In genomic region chr16:16933861-16934260, GRCh38 we compare ENCODE assay signal across 22 cellular contexts.
"Had no signal": no experiment of that assay in that cellular context is flagged by ENCODE, and none has a peak within 500 bp of the region (broad histone marks: within the 10 kb centered on the region; RNA-seq: fewer than 3 reads in every experiment).

No MANE protein-coding gene starts in this region.

- H3K36me3 ChIP-seq: esophagus muscularis mucosa, gastrocnemius medialis, heart right ventricle, ovary, suprapubic skin, thyroid gland had no signal

- DNase-seq: effector memory CD4-positive, alpha-beta T cell; gastrocnemius medialis; heart right ventricle; hypothalamus; left colon; left ventricle myocardium superior; mammary epithelial cell; mucosa of descending colon; naive thymus-derived CD8-positive, alpha-beta T cell; nucleus accumbens; ovary; right cardiac atrium; stimulated activated CD4-positive, alpha-beta T cell treated with anti-CD3 and anti-CD28 coated beads, Interleukin-4, amount 100 ng/mL, for 1 hour; stimulated activated CD8-positive, alpha-beta memory T cell treated with anti-CD3 and anti-CD28 coated beads, Interleukin-4, amount 100 ng/mL, for 48 hours; stimulated activated naive CD8-positive, alpha-beta T cell treated with anti-CD3 and anti-CD28 coated beads, Interleukin-15, Interleukin-2, amounts not matched to agents 100 U/mL and 50 U/mL, for 24 hours; thyroid gland had no signal

- H3K9me3 ChIP-seq: esophagus muscularis mucosa, gastrocnemius medialis, heart right ventricle, mucosa of descending colon, ovary, suprapubic skin, thyroid gland had no signal

- H3K4me3 Mint-ChIP-seq: naive thymus-derived CD8-positive, alpha-beta T cell; stimulated activated effector memory CD8-positive, alpha-beta T cell treated with anti-CD3 and anti-CD28 coated beads, Interleukin-12 subunit alpha, Interleukin-12 subunit beta, amount 100 ng/mL, for 72 hours; type B pancreatic cell had no signal

- H3K36me3 Mint-ChIP-seq: naive thymus-derived CD8-positive, alpha-beta T cell; stimulated activated effector memory CD8-positive, alpha-beta T cell treated with anti-CD3 and anti-CD28 coated beads, Interleukin-12 subunit alpha, Interleukin-12 subunit beta, amount 100 ng/mL, for 72 hours; type B pancreatic cell had no signal

- H3K4me2 ChIP-seq: smooth muscle cell had no signal

- H3K27me3 ChIP-seq: ovary, thyroid gland had no signal

- H3K4me1 ChIP-seq: esophagus muscularis mucosa, gastrocnemius medialis, heart right ventricle, suprapubic skin, thyroid gland had no signal

- H3K27ac ChIP-seq: epithelial cell of prostate, esophagus muscularis mucosa, gastrocnemius medialis, heart right ventricle, ovary, suprapubic skin, thyroid gland had no signal

- H3K4me3 ChIP-seq: esophagus muscularis mucosa, gastrocnemius medialis, heart right ventricle, mucosa of descending colon, ovary, smooth muscle cell, suprapubic skin, thyroid gland had no signal

- H3K27ac Mint-ChIP-seq: naive thymus-derived CD8-positive, alpha-beta T cell; stimulated activated effector memory CD8-positive, alpha-beta T cell treated with anti-CD3 and anti-CD28 coated beads, Interleukin-12 subunit alpha, Interleukin-12 subunit beta, amount 100 ng/mL, for 72 hours; type B pancreatic cell had no signal

- H3K4me1 Mint-ChIP-seq: stimulated activated effector memory CD8-positive, alpha-beta T cell treated with anti-CD3 and anti-CD28 coated beads, Interleukin-12 subunit alpha, Interleukin-12 subunit beta, amount 100 ng/mL, for 72 hours had no signal

- H3K9me3 Mint-ChIP-seq: naive thymus-derived CD8-positive, alpha-beta T cell; stimulated activated effector memory CD8-positive, alpha-beta T cell treated with anti-CD3 and anti-CD28 coated beads, Interleukin-12 subunit alpha, Interleukin-12 subunit beta, amount 100 ng/mL, for 72 hours; type B pancreatic cell had no signal
